7 cellular contexts compared by ENCODE assay signal in genomic region chr3:198146070-198146469, GRCh38.
A peak's percentile ranks its signal among the peaks of the same experiment; 100 is the strongest.
DNase-seq lines count a peak whose midpoint lies in the region; ATAC-seq and TF ChIP-seq lines count a peak whose summit lies in the region.
"Not testable (repeated sequence)": the region's sequence is repeated elsewhere in the genome, so short reads cannot be mapped to it uniquely, and the experiment has no call there.

No MANE protein-coding gene starts in this region.

- BruUV-seq in IMR-90 (replicated peaks; lab: Mats Ljungman, UMichigan); MCF 10A (replicated peaks; lab: Mats Ljungman, UMichigan): not testable (repeated sequence)

- not testable (repeated sequence) for H3K9me3 ChIP-seq in IMR-90 (ENCODE audit: control insufficient read depth, insufficient read depth, low read length); RWPE2 (ENCODE audit: severe bottlenecking); lower lobe of right lung

- H3K56ac ChIP-seq in IMR-90 (ENCODE audit: extremely low read depth, insufficient read depth, low read length), result not testable (repeated sequence)

- not testable (repeated sequence) for H2BK120ac ChIP-seq in IMR-90 (ENCODE audit: low read depth, low read length)

- H2BK5ac ChIP-seq in IMR-90 (ENCODE audit: low read depth, low read length, poor library complexity, severe bottlenecking), result not testable (repeated sequence)

- intact Hi-C loops in IMR-90 (cut with micrococcal nuclease); MCF 10A (cut with micrococcal nuclease); lower lobe of right lung (cut with DNase I): not testable (repeated sequence)

- not testable (repeated sequence) for H3K18ac ChIP-seq in IMR-90 (ENCODE audit: low read depth, low read length)

- not testable (repeated sequence) for H3K27me3 ChIP-seq in IMR-90 (ENCODE audit: control insufficient read depth, insufficient read depth, low read length); RWPE2 (ENCODE audit: insufficient read depth, poor library complexity, severe bottlenecking); lower lobe of right lung (ENCODE audit: low read depth)

- TF ChIP-seq RAD21 in IMR-90 (IDR thresholded peaks at IDR 0.05; ENCODE audit: low read length), result not testable (repeated sequence)

- dilution Hi-C loops in IMR-90 (cut with HindIII; ENCODE audit: low sequenced_read_pairs, unreplicated experiment), result not testable (repeated sequence)

- H4K91ac ChIP-seq in IMR-90 (ENCODE audit: insufficient read depth, low read depth, low read length), result not testable (repeated sequence)

- POLR2A ChIA-PET in IMR-90 (lab: Charles Lee; ENCODE audit: unreplicated experiment); MCF 10A (lab: Yijun Ruan, JAX): not testable (repeated sequence)

- no CpG with 5 or more reads among the region's 5 CpGs for whole genome bisulfite sequencing in IMR-90 (ENCODE audit: extremely low coverage in 2 of 2, insufficient read length in 1 of 2), 2 experiments

- in situ Hi-C loops in IMR-90 (cut with MboI; ENCODE audit: low sequenced_read_pairs), result not testable (repeated sequence)

- peak; percentile 52 for ATAC-seq in IMR-90 (ENCODE audit: low read depth)
- ATAC-seq in RWPE2 (ENCODE audit: low read depth), result peak; percentile 84
- ATAC-seq in lower lobe of right lung, result peak; percentile 9 to 49

- H2AK5ac ChIP-seq in IMR-90 (ENCODE audit: low read depth, low read length), result not testable (repeated sequence)

- H3K27ac Mint-ChIP-seq in MCF 10A (ENCODE audit: low read depth, unreplicated experiment), result not testable (repeated sequence)

- H3K4me1 Mint-ChIP-seq in MCF 10A (ENCODE audit: insufficient read depth, unreplicated experiment), result not testable (repeated sequence)

- not testable (repeated sequence) for H2BK15ac ChIP-seq in IMR-90 (ENCODE audit: low read depth, low read length)

- not testable (repeated sequence) for TF ChIP-seq CTCF in IMR-90 (conservative IDR thresholded peaks at IDR 0.05; ENCODE audit: low read depth, low read length); RWPE2 (IDR thresholded peaks at IDR 0.05; ENCODE audit: poor library complexity, severe bottlenecking); MCF 10A (IDR thresholded peaks at IDR 0.05; ENCODE audit: unreplicated experiment); fibroblast of pulmonary artery (IDR thresholded peaks at IDR 0.05; ENCODE audit: low read length, missing control alignments); lower lobe of right lung (IDR thresholded peaks at IDR 0.05)

- H3K14ac ChIP-seq in IMR-90 (replicated peaks; ENCODE audit: low read depth, low read length), result not testable (repeated sequence)

- H2AK9ac ChIP-seq in IMR-90 (replicated peaks; ENCODE audit: low read depth, low read length, poor library complexity), result not testable (repeated sequence)

- H3K4me1 ChIP-seq in IMR-90 (ENCODE audit: control insufficient read depth, insufficient read depth, low read length); RWPE2 (ENCODE audit: insufficient read depth, poor library complexity, severe bottlenecking); lower lobe of right lung: not testable (repeated sequence)

- H4K20me1 ChIP-seq in IMR-90 (ENCODE audit: insufficient read depth, low read length), result not testable (repeated sequence)

- H3K9me1 ChIP-seq in IMR-90 (ENCODE audit: insufficient read depth, low read length), result not testable (repeated sequence)

- H3K4ac ChIP-seq in IMR-90 (ENCODE audit: low read depth, low read length), result not testable (repeated sequence)

- not testable (repeated sequence) for H3K36me3 ChIP-seq in IMR-90 (ENCODE audit: control insufficient read depth, insufficient read depth, low read length); RWPE2 (ENCODE audit: low read depth); lower lobe of right lung

- CTCF ChIA-PET in IMR-90 (lab: Yijun Ruan, JAX); MCF 10A (lab: Yijun Ruan, JAX): not testable (repeated sequence)

- not testable (repeated sequence) for H3K4me3 ChIP-seq in IMR-90 (ENCODE audit: insufficient read depth, low read depth, low read length); RWPE2 (ENCODE audit: severe bottlenecking); fibroblast of pulmonary artery (replicated peaks; ENCODE audit: low read depth, low read length); lower lobe of right lung

- TF ChIP-seq POLR2A in IMR-90 (IDR thresholded peaks at IDR 0.05; ENCODE audit: low read depth, low read length), result not testable (repeated sequence)

- not testable (repeated sequence) for H3K4me3 Mint-ChIP-seq in MCF 10A (ENCODE audit: unreplicated experiment)

- H3K9ac ChIP-seq in IMR-90 (ENCODE audit: low read depth, low read length), result not testable (repeated sequence)

- not testable (repeated sequence) for H3K36me3 Mint-ChIP-seq in MCF 10A (ENCODE audit: insufficient read depth, unreplicated experiment)

- H3K27me3 Mint-ChIP-seq in MCF 10A (ENCODE audit: insufficient read depth, unreplicated experiment), result not testable (repeated sequence)

- H4K5ac ChIP-seq in IMR-90 (ENCODE audit: low read depth, low read length), result not testable (repeated sequence)

- not testable (repeated sequence) for H3K9me3 Mint-ChIP-seq in MCF 10A (ENCODE audit: unreplicated experiment)

- not testable (repeated sequence) for H2BK20ac ChIP-seq in IMR-90 (ENCODE audit: low read depth, low read length)

- not testable (repeated sequence) for H3K23ac ChIP-seq in IMR-90 (ENCODE audit: low read depth, low read length)

- H3K79me1 ChIP-seq in IMR-90 (ENCODE audit: low read depth in 1 of 2, low read length in 2 of 2), result not testable (repeated sequence)

- H3K27ac ChIP-seq in IMR-90 (ENCODE audit: insufficient read depth, low read length); RWPE2 (ENCODE audit: poor library complexity, severe bottlenecking); epithelial cell of prostate; lower lobe of right lung: not testable (repeated sequence)

- not testable (repeated sequence) for H3K4me2 ChIP-seq in IMR-90 (ENCODE audit: low read depth, low read length)

- H2AFZ ChIP-seq in IMR-90 (replicated peaks; ENCODE audit: low read length, poor library complexity), result not testable (repeated sequence)

- H4K8ac ChIP-seq in IMR-90 (ENCODE audit: low read depth in 2 of 2, low read length in 2 of 2), result not testable (repeated sequence)

- DNase-seq in Daoy (ENCODE audit: low read depth) (peak; percentile 37), IMR-90 (peak; percentile 38), MCF 10A (ENCODE audit: unreplicated experiment) (peak; percentile 45), epithelial cell of prostate (ENCODE audit: low read depth, low spot score) (peak; percentile 46), fibroblast of pulmonary artery (ENCODE audit: low read depth) (peak; percentile 43)
- not testable (repeated sequence) for DNase-seq in RWPE2 (ENCODE audit: low spot score); lower lobe of right lung

Comparison
In these comparisons a context has a peak if more than half of its experiments do, and no peak if none do; other contexts are left out.
1. ATAC-seq: peak in every context shown above with its lines; median percentile 84 in RWPE2; 52 in IMR-90; 29 in lower lobe of right lung.